Comparison of ENCODE assay signal across 1 cellular context in genomic region chr1:36225298-36225899, GRCh38.
TF ChIP-seq lines count a peak whose summit lies in the region.

No MANE protein-coding gene starts in this region.

TF ChIP-seq in H1, 55 proteins besides CTCF, POLR2A, EP300 and RAD21 (continued from another document):
- no peak for TF ChIP-seq CHD7 (IDR thresholded peaks at IDR 0.05; ENCODE audit: insufficient replicate concordance, low read length)
- no peak for TF ChIP-seq CREB1 (IDR thresholded peaks at IDR 0.05)
- TF ChIP-seq TEAD4 (IDR thresholded peaks at IDR 0.05; ENCODE audit: low read depth, low read length): no peak
- no peak for TF ChIP-seq YY1 (IDR thresholded peaks at IDR 0.05; ENCODE audit: low read depth, low read length)
- no peak for TF ChIP-seq KDM1A (IDR thresholded peaks at IDR 0.05; ENCODE audit: borderline replicate concordance, low read length)
- TF ChIP-seq EGR1 (IDR thresholded peaks at IDR 0.05; ENCODE audit: borderline replicate concordance, low read depth, low read length): no peak
- no peak for TF ChIP-seq BCL11A (IDR thresholded peaks at IDR 0.05; ENCODE audit: low read depth in 2 of 2, low read length in 2 of 2)
